In genomic region chr7:66697451-66698438, GRCh38 we compare ENCODE assay signal across 11 cellular contexts. TPM values are rescaled to one million over a fixed set of nuclear protein-coding genes. Genes with fewer than 3 reads are reported as not detected.
DNase-seq lines count a peak whose midpoint lies in the region; ATAC-seq and TF ChIP-seq lines count a peak whose summit lies in the region.
"Had no signal": no experiment of that assay in that cellular context is flagged by ENCODE, and none has a peak within 500 bp of the region (broad histone marks: within the 10 kb centered on the region; RNA-seq: fewer than 3 reads in every experiment).

No MANE protein-coding gene starts in this region.

- peak overlapping the region; percentile 79 for H3K27ac Mint-ChIP-seq in stimulated activated naive B cell treated with anti-CD40 and anti-IgM and Interleukin-4, amounts not matched to agents 10 μg/mL and 1 μg/mL and 100 μg/mL, for 72 hours
- H3K27ac Mint-ChIP-seq: activated B cell treated with CpG ODN at 0.5 μM for 24 hours had no signal

- H3K4me3 Mint-ChIP-seq in stimulated activated naive B cell treated with anti-CD40 and anti-IgM and Interleukin-4, amounts not matched to agents 10 μg/mL and 1 μg/mL and 100 μg/mL, for 72 hours: no peak overlapping the region
- H3K4me3 Mint-ChIP-seq: activated B cell treated with CpG ODN at 0.5 μM for 24 hours had no signal

- H3K4me1 Mint-ChIP-seq in stimulated activated naive B cell treated with anti-CD40 and anti-IgM and Interleukin-4, amounts not matched to agents 10 μg/mL and 1 μg/mL and 100 μg/mL, for 72 hours: peaks cover 8% of the 10 kb centered on the region in 2 donors
- H3K4me1 Mint-ChIP-seq: activated B cell treated with CpG ODN at 0.5 μM for 24 hours had no signal

- DNase-seq in HK-2 (ENCODE audit: unreplicated experiment): peak; percentile 54
- peak; percentile 23 for DNase-seq in astrocyte of the cerebellum (ENCODE audit: low read depth)
- peak; percentile 69 for DNase-seq in left ventricle myocardium superior
- no peak for DNase-seq in stimulated activated naive B cell treated with anti-CD40 and anti-IgM and Interleukin-4, amounts not matched to agents 10 μg/mL and 1 μg/mL and 100 μg/mL, for 72 hours
- no peak for DNase-seq in effector CD8-positive, alpha-beta T cell (lab: John Stamatoyannopoulos, UW)
- no peak for DNase-seq in T-helper 1 cell
- DNase-seq in SW 1271 (lab: John Stamatoyannopoulos, UW): no peak
- DNase-seq: activated B cell treated with CpG ODN at 0.5 μM for 24 hours, colonic mucosa, NCI-H187 treated with DMSO at 0.1 percent for 48 hours had no signal

- H3K4me3 ChIP-seq in astrocyte of the cerebellum (ENCODE audit: low read depth, low read length): no peak overlapping the region
- H3K4me3 ChIP-seq: colonic mucosa had no signal

- no peaks in the 10 kb centered on the region for H3K27me3 Mint-ChIP-seq in stimulated activated naive B cell treated with anti-CD40 and anti-IgM and Interleukin-4, amounts not matched to agents 10 μg/mL and 1 μg/mL and 100 μg/mL, for 72 hours
- H3K27me3 Mint-ChIP-seq: activated B cell treated with CpG ODN at 0.5 μM for 24 hours had no signal

- intact Hi-C loops in left ventricle myocardium superior (cut with micrococcal nuclease): no loop called here

- H3K36me3 Mint-ChIP-seq in stimulated activated naive B cell treated with anti-CD40 and anti-IgM and Interleukin-4, amounts not matched to agents 10 μg/mL and 1 μg/mL and 100 μg/mL, for 72 hours: peaks cover 24 to 31% of the 10 kb centered on the region in 2 donors

- peak; percentile 76 for ATAC-seq in left ventricle myocardium superior
- peak in 1 of 2 donors; percentile 29 for ATAC-seq in stimulated activated naive B cell treated with anti-CD40 and anti-IgM and Interleukin-4, amounts not matched to agents 10 μg/mL and 1 μg/mL and 100 μg/mL, for 72 hours (replicated peaks)
- no peak for ATAC-seq in GM21737 (IDR thresholded peaks at IDR 0.05; ENCODE audit: unreplicated experiment)

- H3K9me3 Mint-ChIP-seq in stimulated activated naive B cell treated with anti-CD40 and anti-IgM and Interleukin-4, amounts not matched to agents 10 μg/mL and 1 μg/mL and 100 μg/mL, for 72 hours: no peaks in the 10 kb centered on the region
- H3K9me3 Mint-ChIP-seq: activated B cell treated with CpG ODN at 0.5 μM for 24 hours had no signal

- in situ Hi-C loops in astrocyte of the cerebellum (cut with HindIII; ENCODE audit: low sequenced_read_pairs): no loop called here

- no peak for TF ChIP-seq CTCF in astrocyte of the cerebellum (IDR thresholded peaks at IDR 0.05; ENCODE audit: low read depth, low read length, missing control alignments)

RNA-seq across cellular contexts. Expression of gene RABGEF1, which starts 42.8 kb away (rescaled TPM):
- 17.6 TPM for total RNA-seq in left ventricle myocardium superior

Comparison
In these comparisons a context has a peak if more than half of its experiments do, and no peak if none do; other contexts are left out.
1. DNase-seq: peak in HK-2 (single experiment), astrocyte of the cerebellum (single experiment) and left ventricle myocardium superior (single experiment); none in stimulated activated naive B cell treated with anti-CD40 and anti-IgM and Interleukin-4, amounts not matched to agents 10 μg/mL and 1 μg/mL and 100 μg/mL, for 72 hours (single experiment), effector CD8-positive, alpha-beta T cell (single experiment), T-helper 1 cell (0 of 5) and SW 1271 (0 of 2).